ENCODE assay signal across 1 cellular context in the genomic region with DNA sequence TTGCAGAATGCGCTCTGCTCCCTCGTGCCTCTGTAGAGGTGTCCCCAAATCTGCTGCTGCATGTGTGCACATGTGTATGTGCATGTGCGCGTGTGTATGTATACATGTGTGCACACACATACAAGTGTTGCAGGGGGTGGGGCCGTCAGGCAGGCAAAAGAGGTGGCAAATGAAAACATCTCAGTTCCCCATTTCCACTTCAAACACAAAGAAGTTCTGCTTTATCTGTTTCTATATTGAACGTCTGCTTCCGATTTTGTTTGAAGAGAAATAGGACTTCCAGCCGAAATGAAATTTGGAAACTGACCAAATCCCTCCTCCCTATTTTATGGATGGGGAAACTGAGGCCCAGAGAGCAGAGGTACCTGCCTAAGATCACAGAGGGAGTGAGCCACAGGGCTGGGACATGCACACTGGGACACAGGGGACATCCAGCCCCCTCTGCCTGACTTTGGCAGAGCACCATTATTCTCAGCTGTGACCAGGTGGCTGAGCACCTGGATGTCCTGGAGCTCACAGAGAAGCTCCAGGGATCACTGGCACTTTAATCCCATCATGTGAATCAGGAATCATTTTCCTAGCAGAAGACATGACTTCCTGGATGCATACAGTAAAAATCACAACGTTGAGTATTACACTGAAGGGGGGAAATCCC.
TF ChIP-seq lines count a peak whose summit lies in the region.

No MANE protein-coding gene starts in this region.

TF ChIP-seq in HepG2, 621 proteins besides CTCF, POLR2A, EP300 and RAD21 (continued from another document):
- TF ChIP-seq, protein P1, sequence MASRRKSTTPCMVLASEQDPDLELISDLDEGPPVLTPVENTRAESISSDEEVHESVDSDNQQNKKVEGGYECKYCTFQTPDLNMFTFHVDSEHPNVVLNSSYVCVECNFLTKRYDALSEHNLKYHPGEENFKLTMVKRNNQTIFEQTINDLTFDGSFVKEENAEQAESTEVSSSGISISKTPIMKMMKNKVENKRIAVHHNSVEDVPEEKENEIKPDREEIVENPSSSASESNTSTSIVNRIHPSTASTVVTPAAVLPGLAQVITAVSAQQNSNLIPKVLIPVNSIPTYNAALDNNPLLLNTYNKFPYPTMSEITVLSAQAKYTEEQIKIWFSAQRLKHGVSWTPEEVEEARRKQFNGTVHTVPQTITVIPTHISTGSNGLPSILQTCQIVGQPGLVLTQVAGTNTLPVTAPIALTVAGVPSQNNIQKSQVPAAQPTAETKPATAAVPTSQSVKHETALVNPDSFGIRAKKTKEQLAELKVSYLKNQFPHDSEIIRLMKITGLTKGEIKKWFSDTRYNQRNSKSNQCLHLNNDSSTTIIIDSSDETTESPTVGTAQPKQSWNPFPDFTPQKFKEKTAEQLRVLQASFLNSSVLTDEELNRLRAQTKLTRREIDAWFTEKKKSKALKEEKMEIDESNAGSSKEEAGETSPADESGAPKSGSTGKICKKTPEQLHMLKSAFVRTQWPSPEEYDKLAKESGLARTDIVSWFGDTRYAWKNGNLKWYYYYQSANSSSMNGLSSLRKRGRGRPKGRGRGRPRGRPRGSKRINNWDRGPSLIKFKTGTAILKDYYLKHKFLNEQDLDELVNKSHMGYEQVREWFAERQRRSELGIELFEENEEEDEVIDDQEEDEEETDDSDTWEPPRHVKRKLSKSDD (CRISPR knock-in tag; IDR thresholded peaks at IDR 0.05; ENCODE audit: low read depth) = no peak
- TF ChIP-seq, protein P2, sequence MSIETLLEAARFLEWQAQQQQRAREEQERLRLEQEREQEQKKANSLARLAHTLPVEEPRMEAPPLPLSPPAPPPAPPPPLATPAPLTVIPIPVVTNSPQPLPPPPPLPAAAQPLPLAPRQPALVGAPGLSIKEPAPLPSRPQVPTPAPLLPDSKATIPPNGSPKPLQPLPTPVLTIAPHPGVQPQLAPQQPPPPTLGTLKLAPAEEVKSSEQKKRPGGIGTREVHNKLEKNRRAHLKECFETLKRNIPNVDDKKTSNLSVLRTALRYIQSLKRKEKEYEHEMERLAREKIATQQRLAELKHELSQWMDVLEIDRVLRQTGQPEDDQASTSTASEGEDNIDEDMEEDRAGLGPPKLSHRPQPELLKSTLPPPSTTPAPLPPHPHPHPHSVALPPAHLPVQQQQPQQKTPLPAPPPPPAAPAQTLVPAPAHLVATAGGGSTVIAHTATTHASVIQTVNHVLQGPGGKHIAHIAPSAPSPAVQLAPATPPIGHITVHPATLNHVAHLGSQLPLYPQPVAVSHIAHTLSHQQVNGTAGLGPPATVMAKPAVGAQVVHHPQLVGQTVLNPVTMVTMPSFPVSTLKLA (IDR thresholded peaks at IDR 0.05) = peak; percentile 37; the same call in 1 of the 2 replicates
